8 cellular contexts compared by ENCODE assay signal in the genomic region with DNA sequence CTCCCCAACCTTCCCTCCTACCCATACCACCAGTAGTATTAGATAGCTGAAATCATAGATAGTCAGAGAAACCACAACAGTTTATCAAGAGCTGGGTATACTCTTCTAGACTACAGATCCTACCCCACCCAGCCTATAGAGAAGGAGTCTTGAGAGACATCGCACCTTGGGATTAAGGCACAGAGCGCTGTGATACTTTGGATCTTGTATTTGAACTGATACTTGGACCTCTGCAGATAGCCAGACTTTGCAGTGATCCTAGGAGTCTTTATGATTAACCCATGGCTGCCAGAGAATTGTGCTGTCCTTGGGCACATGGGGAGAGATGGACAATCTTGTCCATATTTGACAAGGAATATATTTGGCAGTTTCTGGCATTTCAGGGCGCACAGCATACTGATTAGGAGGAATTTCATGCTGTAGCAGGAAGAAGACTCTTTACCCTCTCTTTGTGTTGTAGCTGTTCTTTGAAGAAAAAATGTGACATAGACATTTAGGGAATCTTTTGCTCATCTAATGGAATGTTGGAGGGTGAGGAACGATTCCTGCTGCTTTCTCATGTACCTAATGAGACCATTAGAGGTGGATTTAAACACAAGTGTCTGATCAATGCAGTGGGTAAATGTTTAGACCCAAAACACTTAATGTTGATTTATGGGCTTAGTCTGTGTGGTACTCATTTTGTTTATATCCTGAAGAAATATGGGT. TPM values are rescaled to one million over a fixed set of nuclear protein-coding genes. Genes with fewer than 3 reads are reported as not detected.
DNase-seq lines count a peak whose midpoint lies in the region; ATAC-seq and TF ChIP-seq lines count a peak whose summit lies in the region.

No MANE protein-coding gene starts in this region.

- no peaks in the 10 kb centered on the region for H3K79me1 ChIP-seq in mesendoderm (ENCODE audit: low read length)

- no peaks in the 10 kb centered on the region for H4K20me1 ChIP-seq in BLaER1
- H4K20me1 ChIP-seq in MM.1S (ENCODE audit: insufficient read depth, low read length), result no peaks in the 10 kb centered on the region

- H2BK120ac ChIP-seq in mesendoderm (ENCODE audit: low read depth, low read length), result no peak overlapping the region

- H3K4ac ChIP-seq in mesendoderm (ENCODE audit: low read depth, low read length), result peak overlapping the region; percentile 70

- H3K27me3 ChIP-seq in BLaER1 (no peaks in the 10 kb centered on the region), MM.1S (replicated peaks; ENCODE audit: insufficient read depth, low read length) (no peaks in the 10 kb centered on the region), mesendoderm (ENCODE audit: insufficient read depth, low read length, poor library complexity) (no peaks in the 10 kb centered on the region), uterus (no peaks in the 10 kb centered on the region)

- H3K79me2 ChIP-seq in MM.1S (ENCODE audit: low read length), result no peaks in the 10 kb centered on the region
- H3K79me2 ChIP-seq in mesendoderm (ENCODE audit: control insufficient read depth, insufficient read depth, low read length), result peaks cover 24% of the 10 kb centered on the region

- H3K36me3 ChIP-seq in BLaER1 (no peaks in the 10 kb centered on the region), MM.1S (replicated peaks; ENCODE audit: insufficient read depth, low read length) (no peaks in the 10 kb centered on the region), mesendoderm (ENCODE audit: control insufficient read depth, insufficient read depth, low read length) (no peaks in the 10 kb centered on the region), uterus (no peaks in the 10 kb centered on the region)

- no peak overlapping the region for H2BK5ac ChIP-seq in mesendoderm (ENCODE audit: low read length)

- peak overlapping the region; percentile 9 for H2BK15ac ChIP-seq in mesendoderm (replicated peaks; ENCODE audit: low read depth)

- H2AFZ ChIP-seq in MM.1S (ENCODE audit: low read length), result 0 out of 2 replicates have a peak overlapping the region, but pooled peaks have one; percentile 36

- H3K9me3 ChIP-seq in BLaER1, result no peaks in the 10 kb centered on the region
- no peaks in the 10 kb centered on the region for H3K9me3 ChIP-seq in MM.1S (replicated peaks; ENCODE audit: insufficient read depth, low read length)
- no peaks in the 10 kb centered on the region for H3K9me3 ChIP-seq in uterus

- peak overlapping the region; percentile 63 for H3K4me2 ChIP-seq in BLaER1
- peak overlapping the region; percentile 34; the same call in 1 of the 2 replicates for H3K4me2 ChIP-seq in MM.1S (ENCODE audit: low read depth, low read length)
- peak overlapping the region; percentile 82 for H3K4me2 ChIP-seq in mesendoderm (ENCODE audit: low read length)

- no peak for TF ChIP-seq POLR2A in uterus (IDR thresholded peaks at IDR 0.05)

- H3F3A ChIP-seq in MM.1S (ENCODE audit: insufficient read depth, low read length), result no peaks in the 10 kb centered on the region

- H3K9me2 ChIP-seq in MM.1S (replicated peaks; ENCODE audit: insufficient read depth, low read length), result no peaks in the 10 kb centered on the region

- H3K9ac ChIP-seq in BLaER1, result peak overlapping the region; percentile 67; the same call in 1 of the 2 replicates
- no peak overlapping the region for H3K9ac ChIP-seq in MM.1S (ENCODE audit: low read length)
- H3K9ac ChIP-seq in mesendoderm (ENCODE audit: low read length), result peak overlapping the region; percentile 84

- no CpG with 5 or more reads among the region's 4 CpGs for WGBS in mesendoderm (ENCODE audit: extremely low coverage, insufficient coverage, low lambda C conversion rate)

- H3K4me1 ChIP-seq in BLaER1, result peaks cover 20% of the 10 kb centered on the region
- 0 out of 2 replicates have a peak, but pooled peaks cover 6% of the 10 kb centered on the region for H3K4me1 ChIP-seq in MM.1S (ENCODE audit: low read length)
- peaks cover 2% of the 10 kb centered on the region for H3K4me1 ChIP-seq in mesendoderm (ENCODE audit: control insufficient read depth, low read depth, low read length)
- H3K4me1 ChIP-seq in uterus, result peaks cover 5 to 6% of the 10 kb centered on the region in 2 donors

- ATAC-seq in HG02610 (IDR thresholded peaks at IDR 0.05; ENCODE audit: unreplicated experiment) (no peak), GM19395 (IDR thresholded peaks at IDR 0.05; ENCODE audit: unreplicated experiment) (no peak)

- peak overlapping the region; percentile 90 for H3K18ac ChIP-seq in mesendoderm (ENCODE audit: low read length)

- peak overlapping the region; percentile 11 for H2AK5ac ChIP-seq in mesendoderm (ENCODE audit: low read length)

- no peak for DNase-seq in MM.1S
- DNase-seq in mesendoderm, result peak; percentile 69
- no peak for DNase-seq in uterus
- DNase-seq in NCI-H2107 (lab: John Stamatoyannopoulos, UW), result no peak

- H3K23ac ChIP-seq in mesendoderm (ENCODE audit: low read length), result no peak overlapping the region

- H3K4me3 ChIP-seq in BLaER1 (peak overlapping the region; percentile 66), MM.1S (ENCODE audit: low read length) (peak overlapping the region; percentile 57), mesendoderm (ENCODE audit: low read length) (peak overlapping the region; percentile 77), uterus (peak overlapping the region; percentile 48 to 82)

- peak overlapping the region; percentile 90 for H3K56ac ChIP-seq in mesendoderm (ENCODE audit: low read length)

- TF ChIP-seq CTCF in MM.1S (IDR thresholded peaks at IDR 0.05; ENCODE audit: low read length) (no peak), uterus (IDR thresholded peaks at IDR 0.05) (no peak)

- H4K5ac ChIP-seq in mesendoderm (ENCODE audit: low read length), result peak overlapping the region; percentile 64

- H3K27ac ChIP-seq in BLaER1 (peak overlapping the region; percentile 10; the same call in 1 of the 2 replicates), MM.1S (ENCODE audit: low read length) (no peak overlapping the region), cingulate gyrus (ENCODE audit: low read depth, low read length) (peak overlapping the region; percentile 87), mesendoderm (ENCODE audit: low read depth, low read length) (peak overlapping the region; percentile 74), uterus (peak overlapping the region; percentile 88 to 99)

- intact Hi-C loops in uterus (cut with DNase I; ENCODE audit: low total_unique reads), result no loop called here

- no peak overlapping the region for H4K8ac ChIP-seq in mesendoderm (ENCODE audit: low read depth, low read length)

RNA-seq across cellular contexts. Expression of a gene that starts 1.0 kb away (rescaled TPM):
- 28.7 TPM for polyA plus RNA-seq in mesendoderm (2013, experiment 1 of 2)
- 27.1 TPM for polyA plus RNA-seq in mesendoderm (2013, experiment 2 of 2)
- total RNA-seq in uterus, result 100 to 1,000 TPM in 1 of 4 donors, 10 to 100 TPM in 3; 28.6 to 107 (median 33.0) TPM

RNA-seq across cellular contexts. Expression of a gene that starts 34.7 kb away (rescaled TPM):
- 1.4 TPM for polyA plus RNA-seq in mesendoderm (2013, experiment 1 of 2)
- 1.7 TPM for polyA plus RNA-seq in mesendoderm (2013, experiment 2 of 2)
- total RNA-seq in uterus, result 1 to 10 TPM in 2 of 4 donors, under 1 TPM in 1, not detected in 1; 0.29 to 5.9 (median 1.1) TPM

RNA-seq across cellular contexts. Expression of a gene that starts 54.3 kb away (rescaled TPM):
- 2.9 TPM for polyA plus RNA-seq in mesendoderm (2013, experiment 1 of 2)
- polyA plus RNA-seq in mesendoderm (2013, experiment 2 of 2), result 2.8 TPM
- total RNA-seq in uterus, result 1 to 10 TPM; 2.4 to 4.4 (median 3.0) TPM
